15 cellular contexts compared by ENCODE assay signal in the genomic region with DNA sequence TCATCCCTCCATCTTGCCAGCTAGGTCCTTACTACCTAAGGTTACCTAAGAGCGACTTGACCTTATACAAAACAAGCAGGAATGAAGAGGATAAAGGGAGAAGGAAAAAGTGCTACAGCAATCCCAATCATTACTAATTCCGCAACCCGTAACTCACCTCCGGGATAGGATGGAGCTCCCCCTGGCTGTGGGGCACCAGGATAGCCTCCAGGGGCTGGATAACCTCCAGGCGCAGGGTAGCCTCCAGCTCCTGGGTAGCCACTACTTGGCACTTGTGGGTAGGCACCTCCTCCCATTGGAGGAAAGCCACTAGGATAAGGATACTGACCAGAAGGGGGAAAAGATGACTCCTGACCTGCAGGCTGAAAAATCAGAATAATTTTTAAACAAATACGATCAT. TPM values are rescaled to one million over a fixed set of nuclear protein-coding genes. Genes with fewer than 3 reads are reported as not detected.
DNase-seq lines count a peak whose midpoint lies in the region; ATAC-seq and TF ChIP-seq lines count a peak whose summit lies in the region.
"Had no signal": no experiment of that assay in that cellular context is flagged by ENCODE, and none has a peak within 500 bp of the region (broad histone marks: within the 10 kb centered on the region; RNA-seq: fewer than 3 reads in every experiment).

No MANE protein-coding gene starts in this region.

- H3F3A ChIP-seq in MM.1S (ENCODE audit: insufficient read depth, low read length) = no peaks in the 10 kb centered on the region

- no peaks in the 10 kb centered on the region for H3K27me3 ChIP-seq in HCT116 (ENCODE audit: insufficient read depth, low read length)
- no peaks in the 10 kb centered on the region for H3K27me3 ChIP-seq in WERI-Rb-1 (ENCODE audit: insufficient read depth, low read depth, severe bottlenecking)
- no peaks in the 10 kb centered on the region for H3K27me3 ChIP-seq in MM.1S (replicated peaks; ENCODE audit: insufficient read depth, low read length)
- H3K27me3 ChIP-seq: breast epithelium, upper lobe of left lung had no signal

- DNase-seq in AG10803 (ENCODE audit: low read depth) (no peak), HCT116 (ENCODE audit: low read depth, low spot score) (no peak), WERI-Rb-1 (no peak), left colon (no peak), activated gamma-delta T cell treated with Interleukin-2 at 50 U/mL for 16 hours (no peak), MM.1S (no peak)
- DNase-seq in stimulated activated CD4-positive, alpha-beta T cell treated with anti-CD3 and anti-CD28 coated beads, Interleukin-2, amount 100 ng/mL, for 48 hours = no peak
- DNase-seq: activated CD8-positive, alpha-beta memory T cell treated with anti-CD3 and anti-CD28 coated beads, Interleukin-2, amount 50 U/mL, for 48 hours; activated naive CD4-positive, alpha-beta T cell treated with anti-CD3 and anti-CD28 coated beads, Interleukin-2, amount 10 ng/mL, durations not matched to agents 7 days and 5 days; NCI-H2081; NK-92 treated with Interleukin-12 subunit alpha and Interleukin-12 subunit beta, amount 100 ng/mL, for 24 hours; upper lobe of left lung had no signal

- H3K79me2 ChIP-seq in HCT116 (ENCODE audit: insufficient read depth, low read length) = peaks cover 48% of the 10 kb centered on the region
- peaks cover 56% of the 10 kb centered on the region for H3K79me2 ChIP-seq in MM.1S (ENCODE audit: low read length)

- H3K36me3 ChIP-seq in HCT116 (ENCODE audit: control insufficient read depth in 1 of 2, insufficient read depth in 2 of 2, low read length in 2 of 2) (peaks cover 21% of the 10 kb centered on the region in 2 experiments), WERI-Rb-1 (peaks cover 41% of the 10 kb centered on the region), MM.1S (replicated peaks; ENCODE audit: insufficient read depth, low read length) (peaks cover 4% of the 10 kb centered on the region; the same call in 1 of the 2 replicates)
- H3K36me3 ChIP-seq: breast epithelium had no signal

- intact Hi-C loops in HCT116 (cut with micrococcal nuclease) (loop anchor here (10.0 kb wide), 1 partner anchor 133 kb away; no protein-coding TSS in a partner anchor), left colon (cut with DNase I, micrococcal nuclease) (no loop called here)

- H3K9me2 ChIP-seq in HCT116 (ENCODE audit: insufficient read depth) (no peaks in the 10 kb centered on the region), MM.1S (replicated peaks; ENCODE audit: insufficient read depth, low read length) (no peaks in the 10 kb centered on the region)

- no TSS peak for BruUV-seq in HCT116 (replicated peaks; lab: Mats Ljungman, UMichigan)

- no peaks in the 10 kb centered on the region; the same call in 1 of the 2 replicates for H4K20me1 ChIP-seq in HCT116 (ENCODE audit: insufficient read depth)
- H4K20me1 ChIP-seq in MM.1S (ENCODE audit: insufficient read depth, low read length) = no peaks in the 10 kb centered on the region

- H3K4me1 ChIP-seq in HCT116 (ENCODE audit: control insufficient read depth in 1 of 2, insufficient read depth in 2 of 2, low read length in 2 of 2) (no peaks in the 10 kb centered on the region), MM.1S (ENCODE audit: low read length) (no peaks in the 10 kb centered on the region)
- H3K4me1 ChIP-seq: breast epithelium, upper lobe of left lung had no signal

- H2AFZ ChIP-seq in HCT116 (ENCODE audit: low read depth, low read length, poor library complexity, severe bottlenecking) (no peak overlapping the region), MM.1S (ENCODE audit: low read length) (no peak overlapping the region)

- no peak overlapping the region for H3K4me3 ChIP-seq in AG10803 (ENCODE audit: low read length)
- H3K4me3 ChIP-seq in HCT116 (replicated peaks in 1 of 2; ENCODE audit: low read depth in 1 of 2, low read length in 2 of 2) = no peak overlapping the region
- H3K4me3 ChIP-seq in WERI-Rb-1 (ENCODE audit: low read depth, low read length) = no peak overlapping the region
- no peak overlapping the region for H3K4me3 ChIP-seq in MM.1S (ENCODE audit: low read length)
- H3K4me3 ChIP-seq: breast epithelium, upper lobe of left lung had no signal

- H3K9ac ChIP-seq in HCT116 (ENCODE audit: low read length) (no peak overlapping the region), MM.1S (ENCODE audit: low read length) (no peak overlapping the region)

- ATAC-seq in HCT116 = peak; percentile 89
- peak; percentile 21 for ATAC-seq in left colon
- no peak for ATAC-seq in GM21825 (IDR thresholded peaks at IDR 0.05; ENCODE audit: unreplicated experiment)

- TF ChIP-seq POLR2A in HCT116 (IDR thresholded peaks at IDR 0.05; ENCODE audit: borderline replicate concordance, extremely low read depth, insufficient read depth, insufficient read length) = no peak

- no peak overlapping the region for H3K27ac ChIP-seq in HCT116 (ENCODE audit: low read depth, low read length)
- no peak overlapping the region for H3K27ac ChIP-seq in WERI-Rb-1
- H3K27ac ChIP-seq in MM.1S (ENCODE audit: low read length) = no peak overlapping the region
- H3K27ac ChIP-seq: breast epithelium, upper lobe of left lung had no signal

- H3K9me3 ChIP-seq in HCT116 (ENCODE audit: control insufficient read depth in 1 of 2, insufficient read depth in 1 of 2, low read depth in 1 of 2, low read length in 2 of 2) (no peaks in the 10 kb centered on the region), WERI-Rb-1 (ENCODE audit: severe bottlenecking) (no peaks in the 10 kb centered on the region), MM.1S (replicated peaks; ENCODE audit: insufficient read depth, low read length) (no peaks in the 10 kb centered on the region)
- H3K9me3 ChIP-seq: breast epithelium, upper lobe of left lung had no signal

- TF ChIP-seq CTCF in AG10803 (conservative IDR thresholded peaks at IDR 0.05; ENCODE audit: low read length) (0 out of 2 replicates have a peak, but pooled peaks have one; percentile 12), HCT116 (IDR thresholded peaks at IDR 0.05 in 2 of 3, conservative IDR thresholded peaks at IDR 0.05 in 1 of 3; ENCODE audit: borderline replicate concordance in 1 of 3, insufficient read depth in 1 of 3, low read depth in 2 of 3, low read length in 2 of 3) (peak; percentile 22 to 71 (median 64); a peak in 4 of 6 replicates), WERI-Rb-1 (IDR thresholded peaks at IDR 0.05; ENCODE audit: low read depth, low read length) (0 out of 2 replicates have a peak, but pooled peaks have one; percentile 15), MM.1S (IDR thresholded peaks at IDR 0.05; ENCODE audit: low read length) (no peak; the same call in 1 of the 2 replicates)

- no peak overlapping the region for H3K4me2 ChIP-seq in HCT116 (ENCODE audit: low read length)
- no peak overlapping the region for H3K4me2 ChIP-seq in MM.1S (ENCODE audit: low read depth, low read length)

- TF ChIP-seq RAD21 in HCT116 (IDR thresholded peaks at IDR 0.05; ENCODE audit: low read depth) = peak; percentile 45; the same call in 1 of the 2 replicates

- POLR2A ChIA-PET in HCT116 (lab: Charles Lee) = no interaction called here

- CTCF ChIA-PET in HCT116 (lab: Charles Lee) = interaction anchor here (0.9 to 1.6 kb wide), 5 partner anchors 9 to 151 kb away, joined by 3 to 6 read pairs (median 4); partner anchors contain the start of gene DNAJC9

- RAD21 ChIA-PET in HCT116 (lab: Charles Lee; ENCODE audit: low non-redundant PET in 1 of 2, low total read pairs in 2 of 2, uncharacterized antibody in 2 of 2, unreplicated experiment in 2 of 2) = no interaction called here

TF ChIP-seq in HCT116, 20 proteins besides CTCF, POLR2A, EP300 and RAD21:
- no peak for TF ChIP-seq TCF7L2 (IDR thresholded peaks at IDR 0.05; ENCODE audit: borderline replicate concordance, extremely low read depth, insufficient read depth, insufficient read length)
- TF ChIP-seq CBX3 (IDR thresholded peaks at IDR 0.05; ENCODE audit: low read depth) = no peak
- TF ChIP-seq ZNF274 (IDR thresholded peaks at IDR 0.05; ENCODE audit: low read depth, low read length) = no peak
- TF ChIP-seq YY1 (IDR thresholded peaks at IDR 0.05; ENCODE audit: extremely low read depth, insufficient replicate concordance, low read depth, low read length) = no peak
- TF ChIP-seq, protein P1, sequence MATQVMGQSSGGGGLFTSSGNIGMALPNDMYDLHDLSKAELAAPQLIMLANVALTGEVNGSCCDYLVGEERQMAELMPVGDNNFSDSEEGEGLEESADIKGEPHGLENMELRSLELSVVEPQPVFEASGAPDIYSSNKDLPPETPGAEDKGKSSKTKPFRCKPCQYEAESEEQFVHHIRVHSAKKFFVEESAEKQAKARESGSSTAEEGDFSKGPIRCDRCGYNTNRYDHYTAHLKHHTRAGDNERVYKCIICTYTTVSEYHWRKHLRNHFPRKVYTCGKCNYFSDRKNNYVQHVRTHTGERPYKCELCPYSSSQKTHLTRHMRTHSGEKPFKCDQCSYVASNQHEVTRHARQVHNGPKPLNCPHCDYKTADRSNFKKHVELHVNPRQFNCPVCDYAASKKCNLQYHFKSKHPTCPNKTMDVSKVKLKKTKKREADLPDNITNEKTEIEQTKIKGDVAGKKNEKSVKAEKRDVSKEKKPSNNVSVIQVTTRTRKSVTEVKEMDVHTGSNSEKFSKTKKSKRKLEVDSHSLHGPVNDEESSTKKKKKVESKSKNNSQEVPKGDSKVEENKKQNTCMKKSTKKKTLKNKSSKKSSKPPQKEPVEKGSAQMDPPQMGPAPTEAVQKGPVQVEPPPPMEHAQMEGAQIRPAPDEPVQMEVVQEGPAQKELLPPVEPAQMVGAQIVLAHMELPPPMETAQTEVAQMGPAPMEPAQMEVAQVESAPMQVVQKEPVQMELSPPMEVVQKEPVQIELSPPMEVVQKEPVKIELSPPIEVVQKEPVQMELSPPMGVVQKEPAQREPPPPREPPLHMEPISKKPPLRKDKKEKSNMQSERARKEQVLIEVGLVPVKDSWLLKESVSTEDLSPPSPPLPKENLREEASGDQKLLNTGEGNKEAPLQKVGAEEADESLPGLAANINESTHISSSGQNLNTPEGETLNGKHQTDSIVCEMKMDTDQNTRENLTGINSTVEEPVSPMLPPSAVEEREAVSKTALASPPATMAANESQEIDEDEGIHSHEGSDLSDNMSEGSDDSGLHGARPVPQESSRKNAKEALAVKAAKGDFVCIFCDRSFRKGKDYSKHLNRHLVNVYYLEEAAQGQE (IDR thresholded peaks at IDR 0.05; ENCODE audit: low read depth) = no peak
- TF ChIP-seq FOSL1 (IDR thresholded peaks at IDR 0.05; ENCODE audit: low read depth) = no peak
- no peak for TF ChIP-seq JUND (IDR thresholded peaks at IDR 0.05)
- no peak for TF ChIP-seq SRF (IDR thresholded peaks at IDR 0.05; ENCODE audit: low read depth)
- no peak for TF ChIP-seq ELF1 (IDR thresholded peaks at IDR 0.05; ENCODE audit: borderline replicate concordance, low read depth)
- no peak for TF ChIP-seq EGR1 (IDR thresholded peaks at IDR 0.05; ENCODE audit: low read depth)
- no peak for TF ChIP-seq ZFX (IDR thresholded peaks at IDR 0.05)

RNA-seq across cellular contexts. Expression of gene ANXA7, which starts 15.8 kb away (rescaled TPM):
- total RNA-seq in HCT116 (2021; ENCODE audit: unreplicated experiment) = 105 TPM
- polyA plus RNA-seq in HCT116 (2012) = 73.1 and 85.0 TPM in 2 replicates
- 100 to 1,000 TPM in 1 of 2 donors, 10 to 100 TPM in 1; 97.5 to 114 TPM for total RNA-seq in left colon

RNA-seq across cellular contexts. Expression of gene MSS51, which starts 35.3 kb away (rescaled TPM):
- total RNA-seq in HCT116 (2021; ENCODE audit: unreplicated experiment) (1.7 TPM), left colon (1 to 10 TPM; 1.5 to 1.9 TPM)
- 0.99 and 1.1 TPM in 2 replicates for polyA plus RNA-seq in HCT116 (2012)
- polyA plus RNA-seq: CD14-positive monocyte had no signal

RNA-seq across cellular contexts. Expression of gene CFAP70, which starts 39.4 kb away (rescaled TPM):
- total RNA-seq in HCT116 (2021; ENCODE audit: unreplicated experiment) (2.9 TPM), left colon (1 to 10 TPM in 1 of 2 donors, under 1 TPM in 1; 0.98 to 1.2 TPM)
- polyA plus RNA-seq in HCT116 (2012) = 1.5 and 1.6 TPM in 2 replicates
